8 cellular contexts compared by ENCODE assay signal in genomic region chr12:75641031-75641780, GRCh38.
A peak's percentile ranks its signal among the peaks of the same experiment; 100 is the strongest.
DNase-seq lines count a peak whose midpoint lies in the region; ATAC-seq and TF ChIP-seq lines count a peak whose summit lies in the region.

No MANE protein-coding gene starts in this region.

- no peak overlapping the region for H3K27ac ChIP-seq in PC-3 (ENCODE audit: low read length)
- H3K27ac ChIP-seq in osteoblast (ENCODE audit: low read depth, low read length): peak overlapping the region; percentile 79

- TF ChIP-seq CTCF in PC-3 (conservative IDR thresholded peaks at IDR 0.05; ENCODE audit: low read depth, low read length) (no peak), osteoblast (IDR thresholded peaks at IDR 0.05; ENCODE audit: extremely low read depth, low read depth, low read length) (no peak)

- H4K20me1 ChIP-seq in PC-3 (ENCODE audit: low read length) (no peaks in the 10 kb centered on the region), osteoblast (ENCODE audit: insufficient read depth, low read length) (no peaks in the 10 kb centered on the region)

- no TSS peak for BruUV-seq in PC-3 (replicated peaks; lab: Mats Ljungman, UMichigan)

- H3K9me2 ChIP-seq in PC-3 (replicated peaks; ENCODE audit: low read length): no peaks in the 10 kb centered on the region

- ATAC-seq in HG02973 (IDR thresholded peaks at IDR 0.05; ENCODE audit: unreplicated experiment) (peak; percentile 100), PC-3 (no peak)

- H3K4me1 ChIP-seq in PC-3 (ENCODE audit: insufficient read depth, low read length): peaks cover 23% of the 10 kb centered on the region
- H3K4me1 ChIP-seq in osteoblast (ENCODE audit: insufficient read depth, low read length): peaks cover 24% of the 10 kb centered on the region

- H3F3A ChIP-seq in PC-3 (ENCODE audit: low read length, unreplicated experiment): no peaks in the 10 kb centered on the region

- no peaks in the 10 kb centered on the region for H3K36me3 ChIP-seq in PC-3 (ENCODE audit: low read depth, low read length)
- H3K36me3 ChIP-seq in osteoblast (ENCODE audit: insufficient read depth, low read length): no peaks in the 10 kb centered on the region

- H3K9ac ChIP-seq in PC-3 (ENCODE audit: low read length): no peak overlapping the region

- H3K4me3 ChIP-seq in PC-3 (ENCODE audit: low read length) (no peak overlapping the region), osteoblast (ENCODE audit: insufficient read depth, low read length) (peak overlapping the region; percentile 1)

- H2AFZ ChIP-seq in PC-3 (ENCODE audit: low read length) (peak overlapping the region; percentile 5; the same call in 1 of the 2 replicates), osteoblast (ENCODE audit: low read length) (peak overlapping the region; percentile 30)

- DNase-seq in activated naive CD4-positive, alpha-beta T cell treated with Interleukin-2 at 50 U/mL for 16 hours: peak; percentile 57
- no peak for DNase-seq in activated naive CD4-positive, alpha-beta T cell (lab: John Stamatoyannopoulos, UW)
- no peak for DNase-seq in PC-3
- peak; percentile 68 for DNase-seq in amniotic stem cell (lab: John Stamatoyannopoulos, UW)
- peak; percentile 76 for DNase-seq in osteoblast (ENCODE audit: insufficient read length, low spot score, missing footprints)
- no peak for DNase-seq in NCI-H2029 treated with DMSO at 0.1 percent for 48 hours (lab: John Stamatoyannopoulos, UW)
- no peak for DNase-seq in NCI-H2196 (lab: John Stamatoyannopoulos, UW; ENCODE audit: unreplicated experiment)

- H3K27me3 ChIP-seq in PC-3 (ENCODE audit: low read length): no peaks in the 10 kb centered on the region
- no peaks in the 10 kb centered on the region for H3K27me3 ChIP-seq in osteoblast (ENCODE audit: insufficient read depth, low read length)

- H3K4me2 ChIP-seq in PC-3 (ENCODE audit: low read length) (no peak overlapping the region), osteoblast (ENCODE audit: insufficient read depth, low read length) (peak overlapping the region; percentile 15)

- no peaks in the 10 kb centered on the region for H3K9me3 ChIP-seq in PC-3 (ENCODE audit: low read length)
- no peaks in the 10 kb centered on the region for H3K9me3 ChIP-seq in osteoblast (ENCODE audit: low read depth, low read length)

- POLR2A ChIA-PET in PC-3 (lab: Charles Lee; ENCODE audit: unreplicated experiment): no interaction called here

- H3K79me2 ChIP-seq in PC-3 (ENCODE audit: low read length) (no peaks in the 10 kb centered on the region), osteoblast (ENCODE audit: insufficient read depth, low read length) (no peaks in the 10 kb centered on the region)

- CTCF ChIA-PET in PC-3 (lab: Charles Lee): interaction anchor here (0.6 kb wide), 1 partner anchor 791 kb away, joined by 3 read pairs; no protein-coding TSS in a partner anchor

- intact Hi-C loops in PC-3 (cut with micrococcal nuclease): no loop called here

Comparison
In these comparisons a context has a peak if more than half of its experiments do, and no peak if none do; other contexts are left out.
1. DNase-seq: peak in activated naive CD4-positive, alpha-beta T cell treated with Interleukin-2 at 50 U/mL for 16 hours (single experiment), amniotic stem cell (single experiment) and osteoblast (single experiment); none in activated naive CD4-positive, alpha-beta T cell (0 of 4), PC-3 (single experiment), NCI-H2029 treated with DMSO at 0.1 percent for 48 hours (single experiment) and NCI-H2196 (single experiment).